ENCODE assay signal across 10 cellular contexts in the genomic region with DNA sequence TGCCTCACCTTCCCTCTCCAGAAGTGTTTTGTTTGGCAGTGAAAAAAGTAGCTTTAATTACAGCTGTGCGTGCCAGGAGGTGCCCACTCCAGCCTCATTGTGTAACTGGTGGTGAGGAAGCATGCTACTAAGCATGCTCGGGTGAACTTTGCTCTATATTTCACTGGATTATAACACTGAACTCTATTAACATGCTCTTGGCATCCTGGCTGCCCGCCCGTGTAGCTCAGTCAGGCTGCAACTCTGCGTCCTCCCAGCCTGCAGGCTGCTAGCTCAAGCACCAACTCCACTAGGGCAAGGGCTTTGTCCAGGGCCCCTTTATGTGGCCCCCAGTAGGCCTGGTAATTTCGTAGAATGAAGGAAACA. TPM values are rescaled to one million over a fixed set of nuclear protein-coding genes. Genes with fewer than 3 reads are reported as not detected.
DNase-seq lines count a peak whose midpoint lies in the region; ATAC-seq and TF ChIP-seq lines count a peak whose summit lies in the region.
"Had no signal": no experiment of that assay in that cellular context is flagged by ENCODE, and none has a peak within 500 bp of the region (broad histone marks: within the 10 kb centered on the region; RNA-seq: fewer than 3 reads in every experiment).

No MANE protein-coding gene starts in this region.

- DNase-seq in NCI-H2196 (lab: John Stamatoyannopoulos, UW; ENCODE audit: unreplicated experiment), result peak; percentile 76
- peak; percentile 31 for DNase-seq in dedifferentiated amniotic fluid mesenchymal stem cell (ENCODE audit: extremely low spot score)
- DNase-seq in left lung, result peak in 1 of 2 donors; percentile 72
- peak; percentile 95 to 96 for DNase-seq in thyroid gland
- no peak for DNase-seq in OCI-M2 (lab: John Stamatoyannopoulos, UW; ENCODE audit: unreplicated experiment)
- DNase-seq: NCI-H1092 treated with DMSO at 0.1 percent for 48 hours, SW 1271 had no signal

- ATAC-seq in left lung (peak; percentile 64), GM19467 (IDR thresholded peaks at IDR 0.05; ENCODE audit: unreplicated experiment) (no peak), GM21737 (IDR thresholded peaks at IDR 0.05; ENCODE audit: unreplicated experiment) (no peak), HG03025 (IDR thresholded peaks at IDR 0.05; ENCODE audit: low FRiP score, unreplicated experiment) (no peak)

- H3K9me3 ChIP-seq in left lung (no peaks in the 10 kb centered on the region), thyroid gland (no peaks in the 10 kb centered on the region)

- no peak for TF ChIP-seq POLR2A in thyroid gland (IDR thresholded peaks at IDR 0.05)

- H3K4me3 ChIP-seq in left lung, result no peak overlapping the region
- H3K4me3 ChIP-seq in thyroid gland (replicated peaks in 1 of 3), result no peak overlapping the region

- peak overlapping the region; percentile 69 to 70 for H3K27ac ChIP-seq in left lung
- H3K27ac ChIP-seq in thyroid gland, result peak overlapping the region; percentile 72 to 95 (median 92)

- TF ChIP-seq CTCF in left lung (IDR thresholded peaks at IDR 0.05) (no peak), thyroid gland (IDR thresholded peaks at IDR 0.05) (no peak)

- H3K27me3 ChIP-seq in left lung (no peaks in the 10 kb centered on the region), thyroid gland (no peaks in the 10 kb centered on the region)

- intact Hi-C loops in left lung (cut with DNase I) (no loop called here), thyroid gland (cut with DNase I) (no loop called here)

- peaks cover 27 to 33% of the 10 kb centered on the region in 2 donors for H3K4me1 ChIP-seq in left lung
- peaks cover 69 to 71% of the 10 kb centered on the region in 2 donors for H3K4me1 ChIP-seq in thyroid gland

- 20 to 25% methylated on average over 6 of the region's 6 CpGs for WGBS in thyroid gland, 2 donors

- H3K36me3 ChIP-seq in left lung (peaks cover 0 to 95% of the 10 kb centered on the region in 2 donors), thyroid gland (no peaks in the 10 kb centered on the region)

RNA-seq across cellular contexts. Expression of gene IMPA2, which starts 34.4 kb away (rescaled TPM):
- 10 to 100 TPM; 62.2 to 92.5 TPM for total RNA-seq in left lung
- 10 to 100 TPM; 42.5 to 75.8 (median 54.3) TPM for total RNA-seq in thyroid gland
